8 cellular contexts compared by ENCODE assay signal in the genomic region with DNA sequence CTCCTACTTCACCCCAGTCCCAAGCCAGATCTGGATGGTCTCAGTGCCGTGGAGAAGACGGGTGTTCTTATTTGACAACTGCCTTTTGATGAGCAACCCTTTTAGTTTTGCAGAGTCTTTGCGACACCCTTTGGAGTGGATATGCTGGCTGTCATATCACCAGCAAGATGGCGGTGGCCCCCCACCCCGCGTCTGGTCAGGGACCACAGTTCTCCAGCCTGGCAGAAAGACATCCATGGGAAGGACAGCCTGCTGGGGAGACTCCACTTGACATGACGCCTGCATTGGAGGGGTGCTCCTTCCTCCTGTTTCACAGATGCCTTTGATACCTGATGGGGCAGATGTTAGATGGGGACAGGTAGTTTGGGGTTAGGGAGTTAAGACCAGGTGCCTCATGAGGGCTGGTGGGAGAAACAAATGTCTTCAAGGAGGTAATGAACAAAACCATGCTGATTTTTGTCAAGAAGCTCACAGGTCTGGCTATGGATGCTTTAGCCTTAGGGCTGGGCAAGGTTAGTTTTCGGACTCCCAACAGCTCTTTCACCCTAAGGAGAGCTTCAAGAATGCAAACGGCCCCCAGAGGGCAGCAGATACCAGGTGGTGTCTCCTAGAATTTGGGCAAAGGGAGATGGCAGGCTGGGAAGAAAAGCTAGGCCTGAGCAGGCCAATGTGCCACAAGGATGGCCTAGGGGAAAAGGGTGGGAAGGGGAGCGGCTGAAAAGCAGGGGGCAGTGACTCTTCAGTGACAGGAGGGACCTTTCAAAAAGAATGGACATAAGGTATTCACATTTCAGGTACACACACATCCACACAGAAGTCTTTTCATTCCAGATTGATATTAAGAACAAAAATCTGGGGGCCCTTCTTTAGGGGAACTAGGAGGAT.
DNase-seq lines count a peak whose midpoint lies in the region; ATAC-seq and TF ChIP-seq lines count a peak whose summit lies in the region.

No MANE protein-coding gene starts in this region.

- H3K27ac ChIP-seq in CD4-positive, alpha-beta T cell (ENCODE audit: low read depth, low read length): no peak overlapping the region
- H3K27ac ChIP-seq in mesendoderm (ENCODE audit: low read depth, low read length) (no peak overlapping the region), upper lobe of right lung (no peak overlapping the region)

- H2AK5ac ChIP-seq in mesendoderm (ENCODE audit: low read length): no peak overlapping the region

- H3K9me3 Mint-ChIP-seq in CD4-positive, alpha-beta T cell: no peaks in the 10 kb centered on the region

- H3K18ac ChIP-seq in mesendoderm (ENCODE audit: low read length): no peak overlapping the region

- WGBS in mesendoderm (ENCODE audit: extremely low coverage, insufficient coverage, low lambda C conversion rate): no CpG with 5 or more reads among the region's 10 CpGs

- H3K27me3 ChIP-seq in CD4-positive, alpha-beta T cell (ENCODE audit: control insufficient read depth, insufficient read depth, low read length): no peaks in the 10 kb centered on the region
- H3K27me3 ChIP-seq in mesendoderm (ENCODE audit: insufficient read depth, low read length, poor library complexity) (no peaks in the 10 kb centered on the region), upper lobe of right lung (no peaks in the 10 kb centered on the region)

- H3K4me1 Mint-ChIP-seq in CD4-positive, alpha-beta T cell (ENCODE audit: low read depth): peaks cover 8% of the 10 kb centered on the region

- no peak overlapping the region for H4K5ac ChIP-seq in mesendoderm (ENCODE audit: low read length)

- POLR2A ChIA-PET in CD4-positive, alpha-beta T cell (lab: Charles Lee): interaction anchor here (1.0 to 1.5 kb wide), 5 partner anchors 9 to 384 kb away, joined by 3 to 6 read pairs (median 4); no protein-coding TSS in a partner anchor

- H3K23ac ChIP-seq in mesendoderm (ENCODE audit: low read length): no peak overlapping the region

- peak; percentile 10 to 58 (median 41) for DNase-seq in CD4-positive, alpha-beta T cell
- DNase-seq in HFF-Myc (ENCODE audit: extremely low read depth, low read depth): no peak
- DNase-seq in T follicular helper cell (ENCODE audit: low read depth): peak; percentile 16
- DNase-seq in choroid plexus epithelial cell (ENCODE audit: low read depth): peak; percentile 56
- DNase-seq in mesendoderm: peak; percentile 64
- no peak for DNase-seq in upper lobe of right lung
- DNase-seq in epidermal melanocyte (ENCODE audit: insufficient read length, low spot score): no peak

- no peak overlapping the region for H2BK120ac ChIP-seq in mesendoderm (ENCODE audit: low read depth, low read length)

- H3K4me3 Mint-ChIP-seq in CD4-positive, alpha-beta T cell: no peak overlapping the region

- ATAC-seq in CD4-positive, alpha-beta T cell (ENCODE audit: poor library complexity): peak; percentile 38
- ATAC-seq in upper lobe of right lung (peak; percentile 34), HG02763 (IDR thresholded peaks at IDR 0.05; ENCODE audit: unreplicated experiment) (no peak)

- H2BK15ac ChIP-seq in mesendoderm (replicated peaks; ENCODE audit: low read depth): no peak overlapping the region

- CTCF ChIA-PET in CD4-positive, alpha-beta T cell (lab: Charles Lee): interaction anchor here (0.6 to 2.1 kb wide), 14 partner anchors 10 to 384 kb away, joined by 3 to 13 read pairs (median 4); no protein-coding TSS in a partner anchor

- peak overlapping the region; percentile 42 for H3K27ac Mint-ChIP-seq in CD4-positive, alpha-beta T cell

- no peaks in the 10 kb centered on the region for H3K9me3 ChIP-seq in CD4-positive, alpha-beta T cell (ENCODE audit: control insufficient read depth, low read length)
- no peaks in the 10 kb centered on the region for H3K9me3 ChIP-seq in upper lobe of right lung

- H3K79me1 ChIP-seq in mesendoderm (ENCODE audit: low read length): no peaks in the 10 kb centered on the region

- no peaks in the 10 kb centered on the region for H3K27me3 Mint-ChIP-seq in CD4-positive, alpha-beta T cell

- H4K8ac ChIP-seq in mesendoderm (ENCODE audit: low read depth, low read length): no peak overlapping the region

- no peak overlapping the region for H3K9ac ChIP-seq in mesendoderm (ENCODE audit: low read length)

- H3K4me3 ChIP-seq in HFF-Myc (replicated peaks; ENCODE audit: low read depth, low read length) (no peak overlapping the region), choroid plexus epithelial cell (ENCODE audit: low read depth, low read length) (no peak overlapping the region), mesendoderm (ENCODE audit: low read length) (no peak overlapping the region), upper lobe of right lung (no peak overlapping the region)

- H2BK5ac ChIP-seq in mesendoderm (ENCODE audit: low read length): no peak overlapping the region

- H3K56ac ChIP-seq in mesendoderm (ENCODE audit: low read length): no peak overlapping the region

- peaks cover 62% of the 10 kb centered on the region for H3K36me3 Mint-ChIP-seq in CD4-positive, alpha-beta T cell (ENCODE audit: low read depth)

- H3K4me1 ChIP-seq in mesendoderm (ENCODE audit: control insufficient read depth, low read depth, low read length): no peaks in the 10 kb centered on the region
- H3K4me1 ChIP-seq in upper lobe of right lung: peaks cover 4% of the 10 kb centered on the region

- TF ChIP-seq CTCF in CD4-positive, alpha-beta T cell (IDR thresholded peaks at IDR 0.05): peak; percentile 64
- TF ChIP-seq CTCF in HFF-Myc (IDR thresholded peaks at IDR 0.05; ENCODE audit: low read depth, low read length, missing control alignments) (peak; percentile 63), choroid plexus epithelial cell (conservative IDR thresholded peaks at IDR 0.05; ENCODE audit: low read depth, low read length) (peak; percentile 75), upper lobe of right lung (IDR thresholded peaks at IDR 0.05) (peak; percentile 41)

- no peak overlapping the region for H3K4ac ChIP-seq in mesendoderm (ENCODE audit: low read depth, low read length)

- H3K36me3 ChIP-seq in mesendoderm (ENCODE audit: control insufficient read depth, insufficient read depth, low read length) (peaks cover 1% of the 10 kb centered on the region), upper lobe of right lung (peaks cover 79% of the 10 kb centered on the region)

- H3K4me2 ChIP-seq in mesendoderm (ENCODE audit: low read length): no peak overlapping the region

- no peaks in the 10 kb centered on the region for H3K79me2 ChIP-seq in mesendoderm (ENCODE audit: control insufficient read depth, insufficient read depth, low read length)

- intact Hi-C loops in CD4-positive, alpha-beta T cell (cut with DNase I, micrococcal nuclease): loop anchor here (1.0 to 2.0 kb wide), 3 partner anchors 28 to 386 kb away; no protein-coding TSS in a partner anchor
- intact Hi-C loops in upper lobe of right lung (cut with DNase I): no loop called here

Comparison
In these comparisons a context has a peak if more than half of its experiments do, and no peak if none do; other contexts are left out.
1. DNase-seq: peak in CD4-positive, alpha-beta T cell (10 of 10), T follicular helper cell (single experiment), choroid plexus epithelial cell (single experiment) and mesendoderm (single experiment); none in HFF-Myc (single experiment), upper lobe of right lung (single experiment) and epidermal melanocyte (single experiment).
2. Peak in every context shown above with its lines, with median percentiles within 50 percentile points of each other: CTCF ChIP-seq.